ENCODE assay signal across 17 cellular contexts in the genomic region with DNA sequence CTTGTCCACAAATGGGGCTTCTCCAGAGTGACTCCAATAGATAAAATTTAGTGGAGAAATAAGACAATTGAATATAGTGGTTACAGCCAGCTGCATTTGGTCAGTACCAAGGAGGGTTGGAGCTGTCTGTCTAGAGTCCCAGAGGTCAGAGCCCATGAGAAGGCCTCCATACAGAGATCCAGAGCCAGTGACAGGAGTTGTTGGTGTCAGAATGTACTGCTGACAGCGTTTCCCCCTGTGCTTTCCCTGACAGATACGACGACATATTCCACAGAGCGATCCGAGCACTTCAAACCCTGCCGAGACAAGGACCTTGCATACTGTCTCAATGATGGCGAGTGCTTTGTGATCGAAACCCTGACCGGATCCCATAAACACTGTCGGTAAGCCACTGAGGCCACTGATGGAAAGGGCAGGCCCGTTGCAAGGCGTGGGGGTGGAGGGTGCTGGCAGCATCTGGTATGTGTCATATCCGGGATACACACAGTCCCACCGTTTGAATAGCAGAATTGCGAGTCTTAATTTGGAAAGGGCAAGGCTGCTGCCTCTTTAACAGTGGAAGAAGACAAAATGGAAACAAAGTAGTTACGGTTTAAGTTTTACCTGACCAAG.
A peak's percentile ranks its signal among the peaks of the same experiment; 100 is the strongest.
DNase-seq lines count a peak whose midpoint lies in the region; ATAC-seq and TF ChIP-seq lines count a peak whose summit lies in the region.
"Had no signal": no experiment of that assay in that cellular context is flagged by ENCODE, and none has a peak within 500 bp of the region (broad histone marks: within the 10 kb centered on the region; RNA-seq: fewer than 3 reads in every experiment).

No MANE protein-coding gene starts in this region.

- H3K4me1 Mint-ChIP-seq in brain = peaks cover 44% of the 10 kb centered on the region
- H3K4me1 Mint-ChIP-seq: B cell had no signal

- intact Hi-C loops in left ventricle myocardium superior (cut with micrococcal nuclease) = no loop called here

- H3K36me3 Mint-ChIP-seq in brain = no peaks in the 10 kb centered on the region

- no peak for TF ChIP-seq CTCF in brain (conservative IDR thresholded peaks at IDR 0.05)

- H3K9me3 Mint-ChIP-seq in brain = no peaks in the 10 kb centered on the region

- no peak overlapping the region for H3K4me3 Mint-ChIP-seq in brain
- H3K4me3 Mint-ChIP-seq: activated CD8-positive, alpha-beta T cell treated with anti-CD3 and anti-CD28 coated beads, Interleukin-2, amount 10 ng/mL, durations not matched to agents 7 days and 5 days; B cell had no signal

- peak; percentile 91 for ATAC-seq in left ventricle myocardium superior
- ATAC-seq in HG02938 (IDR thresholded peaks at IDR 0.05; ENCODE audit: unreplicated experiment) = no peak
- ATAC-seq: activated CD8-positive, alpha-beta T cell treated with anti-CD3 and anti-CD28 coated beads, Interleukin-2, amount 10 ng/mL, durations not matched to agents 7 days and 5 days had no signal

- H3K4me3 ChIP-seq in skeletal muscle cell (ENCODE audit: low read depth, low read length) = no peak overlapping the region
- H3K4me3 ChIP-seq: vagina had no signal

- H3K27me3 Mint-ChIP-seq in brain = no peaks in the 10 kb centered on the region
- H3K27me3 Mint-ChIP-seq: B cell, progenitor cell of endocrine pancreas had no signal

- peak overlapping the region in 3 of 5 experiments; percentile 61 to 70 (median 65) for H3K27ac Mint-ChIP-seq in brain
- H3K27ac Mint-ChIP-seq: activated CD8-positive, alpha-beta T cell treated with anti-CD3 and anti-CD28 coated beads, Interleukin-2, amount 10 ng/mL, durations not matched to agents 7 days and 5 days; B cell; progenitor cell of endocrine pancreas had no signal

- DNase-seq in M059J (ENCODE audit: low read depth) (peak; percentile 5), left ventricle myocardium superior (peak; percentile 55), skeletal muscle cell (ENCODE audit: low read depth) (peak; percentile 28), HuH-7 (ENCODE audit: low spot score) (no peak), GM19238 (ENCODE audit: insufficient read length, low spot score) (no peak), NCI-H146 treated with DMSO at 0.1 percent for 48 hours (lab: John Stamatoyannopoulos, UW; ENCODE audit: unreplicated experiment) (no peak)
- DNase-seq: activated CD8-positive, alpha-beta T cell treated with anti-CD3 and anti-CD28 coated beads, Interleukin-2, amount 10 ng/mL, durations not matched to agents 7 days and 5 days; head of caudate nucleus; NCI-H1417 treated with DMSO at 0.1 percent for 48 hours; NK-92 treated with Interleukin-12 subunit alpha and Interleukin-12 subunit beta, amount 100 ng/mL, for 24 hours; SK-N-SH; stomach had no signal

Comparison
In these comparisons a context has a peak if more than half of its experiments do, and no peak if none do; other contexts are left out.
1. DNase-seq: peak in M059J (single experiment), left ventricle myocardium superior (single experiment) and skeletal muscle cell (single experiment); none in HuH-7 (single experiment), GM19238 (single experiment) and NCI-H146 treated with DMSO at 0.1 percent for 48 hours (single experiment).